1 cellular context compared by ENCODE assay signal in the genomic region with DNA sequence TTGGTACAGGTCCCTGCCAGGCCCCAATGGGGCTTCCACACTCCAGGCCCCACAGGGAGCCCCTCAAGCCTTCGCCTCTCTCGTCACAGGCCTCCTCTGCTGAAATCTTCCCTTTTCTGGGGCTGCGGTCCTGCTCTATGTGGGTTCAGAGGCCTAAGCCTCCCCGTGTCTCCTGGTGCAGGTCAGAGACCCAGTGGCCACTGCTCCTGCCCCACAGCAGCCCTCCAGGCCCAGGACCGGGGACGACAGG.
TF ChIP-seq lines count a peak whose summit lies in the region.

No MANE protein-coding gene starts in this region.

TF ChIP-seq in IMR-90, 13 proteins besides CTCF, POLR2A, EP300 and RAD21:
- TF ChIP-seq RCOR1 (IDR thresholded peaks at IDR 0.05; ENCODE audit: insufficient replicate concordance, low read length) (no peak), RFX5 (IDR thresholded peaks at IDR 0.05; ENCODE audit: low read depth, low read length) (no peak), BHLHE40 (IDR thresholded peaks at IDR 0.05; ENCODE audit: low read depth, low read length) (no peak)
